In the genomic region with DNA sequence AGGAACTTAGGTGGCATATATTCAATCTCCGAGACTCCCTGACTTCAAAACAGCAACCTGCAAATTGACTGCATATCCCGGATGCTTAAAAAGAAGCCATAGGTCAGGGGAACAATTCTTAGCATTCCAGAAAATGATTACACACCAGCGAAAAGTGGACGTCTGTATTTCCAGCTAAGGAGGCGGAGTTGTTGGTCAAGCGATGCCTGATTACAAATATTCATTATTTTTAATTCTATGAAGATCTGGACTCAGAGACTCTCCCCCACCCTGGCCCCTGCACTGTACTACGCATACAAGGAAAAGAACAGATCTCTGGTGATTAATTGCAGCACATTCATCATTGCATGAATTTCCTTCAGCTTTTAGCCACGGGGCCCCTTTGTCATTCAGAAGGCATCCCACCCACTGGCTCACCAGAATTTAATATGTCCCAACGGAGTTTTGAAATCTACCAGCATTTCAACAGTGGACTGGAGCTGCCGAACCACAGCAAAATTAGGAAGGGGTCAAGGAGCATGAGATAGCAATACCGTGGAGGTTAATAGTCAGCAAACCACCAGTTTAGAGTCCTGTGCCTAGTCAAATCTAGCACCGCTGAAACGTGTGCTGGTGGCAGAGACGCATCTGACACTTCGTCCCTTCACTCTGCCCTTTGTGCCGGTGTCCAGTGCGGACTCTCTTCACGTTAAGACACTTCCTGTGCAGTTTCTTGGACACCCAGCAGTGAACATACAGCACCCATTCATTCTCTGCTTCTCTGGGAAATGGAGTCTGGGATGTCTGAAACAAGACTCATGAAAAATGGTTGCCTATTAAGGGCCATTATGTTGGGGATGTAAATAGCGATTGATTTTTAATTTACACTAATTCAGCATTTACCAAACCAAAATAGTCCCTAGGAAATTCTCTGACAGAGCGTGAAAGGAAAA, we compare ENCODE assay signal across 8 cellular contexts. TPM values are rescaled to one million over a fixed set of nuclear protein-coding genes. Genes with fewer than 3 reads are reported as not detected.
DNase-seq lines count a peak whose midpoint lies in the region; ATAC-seq and TF ChIP-seq lines count a peak whose summit lies in the region.
"Not testable (repeated sequence)": the region's sequence is repeated elsewhere in the genome, so short reads cannot be mapped to it uniquely, and the experiment has no call there.

No MANE protein-coding gene starts in this region.

- peaks cover 54% of the 10 kb centered on the region for H3F3A ChIP-seq in GM23248 (ENCODE audit: insufficient read depth)
- H3F3A ChIP-seq in neural progenitor cell (ENCODE audit: low read depth), result peaks cover 11% of the 10 kb centered on the region
- not testable (repeated sequence) for H3F3A ChIP-seq in smooth muscle cell (ENCODE audit: low read depth)

- H3K27ac Mint-ChIP-seq in neural progenitor cell, result peak overlapping the region; percentile 88

- H3K9me2 ChIP-seq in GM23248 (ENCODE audit: insufficient read depth), result not testable (repeated sequence)

- H3K9ac ChIP-seq in GM23248 (peak overlapping the region; percentile 83), iPS-20b (ENCODE audit: low read depth, low read length) (peak overlapping the region; percentile 69; the same call in 1 of the 2 replicates), smooth muscle cell (ENCODE audit: low read depth) (peak overlapping the region; percentile 50)
- not testable (repeated sequence) for H3K9ac ChIP-seq in neural progenitor cell

- not testable (repeated sequence) for H3K27me3 Mint-ChIP-seq in neural progenitor cell (ENCODE audit: insufficient read depth, low read depth)

- peak overlapping the region; percentile 65 for H3K4me2 ChIP-seq in GM23248 (ENCODE audit: unreplicated experiment)
- peak overlapping the region; percentile 71 for H3K4me2 ChIP-seq in neural progenitor cell
- peak overlapping the region; percentile 59 for H3K4me2 ChIP-seq in smooth muscle cell

- H3K27ac ChIP-seq in GM23248, result peak overlapping the region; percentile 96
- H3K27ac ChIP-seq in RWPE2 (ENCODE audit: poor library complexity, severe bottlenecking), result peak overlapping the region; percentile 73
- H3K27ac ChIP-seq in iPS-20b (ENCODE audit: low read length), result peak overlapping the region; percentile 61
- H3K27ac ChIP-seq in neural progenitor cell, result not testable (repeated sequence)
- H3K27ac ChIP-seq in smooth muscle cell (ENCODE audit: low read depth), result peak overlapping the region; percentile 88

- not testable (repeated sequence) for H4K20me1 ChIP-seq in GM23248 (ENCODE audit: insufficient read depth)
- H4K20me1 ChIP-seq in neural progenitor cell (ENCODE audit: low read depth), result peaks cover 77% of the 10 kb centered on the region
- H4K20me1 ChIP-seq in smooth muscle cell (ENCODE audit: low read depth), result peaks cover 65% of the 10 kb centered on the region

- H3K4me1 ChIP-seq in GM23248 (ENCODE audit: insufficient read depth) (peaks cover 56% of the 10 kb centered on the region), RWPE2 (ENCODE audit: insufficient read depth, poor library complexity, severe bottlenecking) (peaks cover 29% of the 10 kb centered on the region), iPS-20b (ENCODE audit: insufficient read depth, low read length) (peaks cover 26% of the 10 kb centered on the region), neural progenitor cell (peaks cover 27% of the 10 kb centered on the region), smooth muscle cell (ENCODE audit: low read depth) (peaks cover 25% of the 10 kb centered on the region)

- H3K27me3 ChIP-seq in GM23248 (replicated peaks; ENCODE audit: insufficient read depth); RWPE2 (ENCODE audit: insufficient read depth, poor library complexity, severe bottlenecking); iPS-20b (ENCODE audit: insufficient read depth, low read length); neural progenitor cell; smooth muscle cell (ENCODE audit: low read depth): not testable (repeated sequence)

- not testable (repeated sequence) for H2AFZ ChIP-seq in GM23248; neural progenitor cell (replicated peaks); smooth muscle cell (ENCODE audit: low read depth)

- H3K36me3 ChIP-seq in GM23248 (ENCODE audit: low read depth); RWPE2 (ENCODE audit: low read depth); iPS-20b (ENCODE audit: insufficient read depth, low read depth, low read length); neural progenitor cell; smooth muscle cell (ENCODE audit: low read depth): not testable (repeated sequence)

- not testable (repeated sequence) for H3K9me3 Mint-ChIP-seq in neural progenitor cell

- 0 out of 2 replicates have a peak overlapping the region, but pooled peaks have one; percentile 19 for H3K4me3 ChIP-seq in GM23248
- H3K4me3 ChIP-seq in RWPE2 (ENCODE audit: severe bottlenecking); fibroblast of mammary gland (ENCODE audit: control insufficient read depth, low read depth, low read length); neural progenitor cell; smooth muscle cell: not testable (repeated sequence)
- peak overlapping the region; percentile 60 for H3K4me3 ChIP-seq in iPS-20b (ENCODE audit: low read length)

- peak; percentile 13; the same call in 1 of the 3 replicates for ATAC-seq in RWPE2 (ENCODE audit: low read depth)

- H3K4me1 Mint-ChIP-seq in neural progenitor cell, result peaks cover 55% of the 10 kb centered on the region

- in situ Hi-C loops in GM23248 (cut with MboI), result not testable (repeated sequence)

- not testable (repeated sequence) for TF ChIP-seq CTCF in RWPE2 (IDR thresholded peaks at IDR 0.05; ENCODE audit: poor library complexity, severe bottlenecking); fibroblast of mammary gland (conservative IDR thresholded peaks at IDR 0.05; ENCODE audit: control insufficient read depth, insufficient read depth, low read depth, low read length); neural progenitor cell (IDR thresholded peaks at IDR 0.05); smooth muscle cell (IDR thresholded peaks at IDR 0.05; ENCODE audit: borderline replicate concordance, insufficient read depth, poor library complexity, severe bottlenecking)

- peak; percentile 26 for DNase-seq in A172 (ENCODE audit: low spot score)
- peak; percentile 72 for DNase-seq in GM23248
- not testable (repeated sequence) for DNase-seq in RWPE2 (ENCODE audit: low spot score); neural progenitor cell (ENCODE audit: low spot score); smooth muscle cell (lab: John Stamatoyannopoulos, UW; ENCODE audit: unreplicated experiment)
- DNase-seq in cerebellar cortex (ENCODE audit: low spot score), result peak; percentile 51
- DNase-seq in fibroblast of mammary gland (ENCODE audit: low read depth), result peak; percentile 70

- not testable (repeated sequence) for H3K9me3 ChIP-seq in GM23248 (ENCODE audit: low read depth); RWPE2 (ENCODE audit: severe bottlenecking); iPS-20b (ENCODE audit: insufficient read depth, low read depth, low read length); neural progenitor cell (ENCODE audit: low read depth); smooth muscle cell (replicated peaks; ENCODE audit: low read depth)

- not testable (repeated sequence) for H3K36me3 Mint-ChIP-seq in neural progenitor cell

- H3K4me3 Mint-ChIP-seq in neural progenitor cell, result peak overlapping the region; percentile 76

- not testable (repeated sequence) for H3K79me2 ChIP-seq in GM23248 (ENCODE audit: insufficient read depth); neural progenitor cell (ENCODE audit: low read depth)
- H3K79me2 ChIP-seq in smooth muscle cell (ENCODE audit: low read depth), result peaks cover 11% of the 10 kb centered on the region

- WGBS in GM23248 (ENCODE audit: low coverage in 1 of 2, low lambda C conversion rate in 2 of 2, missing lambda C conversion rate in 2 of 2), 2 experiments, result 17 to 19% methylated on average over 17 of the region's 20 CpGs
- WGBS in smooth muscle cell (ENCODE audit: low lambda C conversion rate), result 47% methylated on average over 17 of the region's 20 CpGs

RNA-seq across cellular contexts. Expression of a gene that starts 46.8 kb away (rescaled TPM):
- total RNA-seq in A172 (2014; rRNA removed; shearing (Covaris generic)), result 8.5 and 92.0 TPM in 2 replicates
- total RNA-seq in GM23248 (2014; rRNA removed; shearing (Covaris generic)), result 6.6 and 7.3 TPM in 2 replicates
- polyA plus RNA-seq in GM23248 (2016; fragmentation: Nextera tagmentation; extraction: Ambion mirVana) (5.9 and 11.0 TPM in 2 replicates), smooth muscle cell (33.0 and 59.4 TPM in 2 replicates)
- total RNA-seq in neural progenitor cell (ENCODE audit: low replicate concordance) (21.6 and 25.1 TPM in 2 replicates), smooth muscle cell (28.5 and 32.5 TPM in 2 replicates)
